Comparison of ENCODE assay signal across 9 cellular contexts in the genomic region with DNA sequence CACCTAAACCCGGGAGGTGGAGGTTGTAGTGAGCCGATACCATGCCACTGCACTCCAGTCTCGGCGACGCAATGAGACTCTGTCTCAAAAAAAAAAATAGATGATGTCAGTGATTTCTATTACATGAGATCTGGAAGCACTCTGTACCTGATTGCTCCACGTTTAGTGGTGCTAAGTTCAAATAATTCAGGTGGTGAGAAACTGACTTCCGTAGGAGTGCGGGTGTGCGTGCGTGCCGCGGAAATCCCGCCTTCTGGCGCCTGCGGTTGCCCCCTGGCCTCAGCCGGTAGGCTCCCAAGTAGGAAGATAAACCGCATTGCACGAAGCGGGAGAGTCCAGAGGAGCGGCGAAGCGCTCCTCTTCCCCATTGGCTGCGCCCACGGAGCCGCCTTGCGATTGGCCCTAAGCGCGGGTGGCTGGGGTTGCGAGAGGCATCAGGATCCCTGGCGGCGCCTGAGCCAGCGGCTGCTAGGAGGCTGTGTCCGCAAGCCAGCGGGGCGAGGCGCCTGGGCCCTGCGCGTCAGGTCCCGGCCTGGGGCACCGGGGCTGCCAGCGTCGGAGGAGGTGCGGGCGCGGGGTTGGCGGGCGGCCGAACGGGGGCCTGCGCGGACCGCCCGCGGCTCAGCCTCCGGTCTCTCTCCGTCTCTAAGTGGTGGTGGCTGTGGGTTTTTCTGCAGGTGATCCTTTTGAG. TPM values are rescaled to one million over a fixed set of nuclear protein-coding genes. Genes with fewer than 3 reads are reported as not detected.
DNase-seq lines count a peak whose midpoint lies in the region.
"Not testable (repeated sequence)": the region's sequence is repeated elsewhere in the genome, so short reads cannot be mapped to it uniquely, and the experiment has no call there.
"Had no signal": no experiment of that assay in that cellular context is flagged by ENCODE, and none has a peak within 500 bp of the region (broad histone marks: within the 10 kb centered on the region; RNA-seq: fewer than 3 reads in every experiment).

No MANE protein-coding gene starts in this region.

- not testable (repeated sequence) for H3K9me3 Mint-ChIP-seq in activated T-helper 1 cell treated with anti-CD3 and anti-CD28 coated beads, Interleukin-12 subunit alpha, Interleukin-12 subunit beta, Interleukin-2, Interleukin-4 antibody, amounts not matched to agents 30 ng/mL and 10 ng/mL and 1 ng/mL, durations not matched to agents 14 hours and 24 hours and 36 hours

- H3K27ac Mint-ChIP-seq in activated T-helper 1 cell treated with anti-CD3 and anti-CD28 coated beads, Interleukin-12 subunit alpha, Interleukin-12 subunit beta, Interleukin-2, Interleukin-4 antibody, amounts not matched to agents 30 ng/mL and 10 ng/mL and 1 ng/mL, durations not matched to agents 14 hours and 24 hours and 36 hours = not testable (repeated sequence)

- H3K4me1 Mint-ChIP-seq in activated T-helper 1 cell treated with anti-CD3 and anti-CD28 coated beads, Interleukin-12 subunit alpha, Interleukin-12 subunit beta, Interleukin-2, Interleukin-4 antibody, amounts not matched to agents 30 ng/mL and 10 ng/mL and 1 ng/mL, durations not matched to agents 14 hours and 24 hours and 36 hours (ENCODE audit: low read depth) = not testable (repeated sequence)

- not testable (repeated sequence) for H3K27ac ChIP-seq in iPS-18a (ENCODE audit: low read length)

- H3K27me3 Mint-ChIP-seq in activated T-helper 1 cell treated with anti-CD3 and anti-CD28 coated beads, Interleukin-12 subunit alpha, Interleukin-12 subunit beta, Interleukin-2, Interleukin-4 antibody, amounts not matched to agents 30 ng/mL and 10 ng/mL and 1 ng/mL, durations not matched to agents 14 hours and 24 hours and 36 hours (ENCODE audit: insufficient read depth) = peaks cover 17% of the 10 kb centered on the region

- H3K9ac ChIP-seq in iPS-18a (ENCODE audit: low read length) = not testable (repeated sequence)

- H3K4me3 ChIP-seq in iPS-18a (ENCODE audit: low read length) = peak overlapping the region; percentile 48

- H3K4me3 Mint-ChIP-seq in activated T-helper 1 cell treated with anti-CD3 and anti-CD28 coated beads, Interleukin-12 subunit alpha, Interleukin-12 subunit beta, Interleukin-2, Interleukin-4 antibody, amounts not matched to agents 30 ng/mL and 10 ng/mL and 1 ng/mL, durations not matched to agents 14 hours and 24 hours and 36 hours = peak overlapping the region; percentile 75

- in situ Hi-C loops in Caki2 (cut with HindIII; ENCODE audit: low pct_unique_long_range_greater_than_20kb, low sequenced_read_pairs) = not testable (repeated sequence)

- not testable (repeated sequence) for H3K36me3 ChIP-seq in iPS-18a (ENCODE audit: control insufficient read depth, low read depth, low read length)

- H3K4me1 ChIP-seq in iPS-18a (ENCODE audit: control insufficient read depth, low read depth, low read length) = not testable (repeated sequence)

- not testable (repeated sequence) for H3K27me3 ChIP-seq in iPS-18a (ENCODE audit: control insufficient read depth, insufficient read depth, low read length)

- DNase-seq in Caki2 (ENCODE audit: low read depth) = peak; percentile 91
- peak; percentile 66 for DNase-seq in NCI-H128 (lab: John Stamatoyannopoulos, UW; ENCODE audit: unreplicated experiment)
- peak; percentile 24 for DNase-seq in SKM-1 treated with dmso at 0.1 percent for 144 hours (lab: John Stamatoyannopoulos, UW; ENCODE audit: unreplicated experiment)
- DNase-seq in activated T-helper 1 cell treated with anti-CD3 and anti-CD28 coated beads, Interleukin-12 subunit alpha, Interleukin-12 subunit beta, Interleukin-2, Interleukin-4 antibody, amounts not matched to agents 30 ng/mL and 10 ng/mL and 1 ng/mL, durations not matched to agents 14 hours and 24 hours and 36 hours (ENCODE audit: low spot score) = peak; percentile 38
- peak; percentile 92 for DNase-seq in ecto neural progenitor cell (ENCODE audit: low spot score)
- peak; percentile 87 for DNase-seq in posterior vena cava (ENCODE audit: low spot score)
- peak; percentile 48 to 49 for DNase-seq in stimulated activated CD8-positive, alpha-beta memory T cell treated with anti-CD3 and anti-CD28 coated beads, Interleukin-7, amount 100 ng/mL, for 48 hours (ENCODE audit: extremely low read depth in 1 of 2, low read depth in 1 of 2)

- H3K36me3 Mint-ChIP-seq in activated T-helper 1 cell treated with anti-CD3 and anti-CD28 coated beads, Interleukin-12 subunit alpha, Interleukin-12 subunit beta, Interleukin-2, Interleukin-4 antibody, amounts not matched to agents 30 ng/mL and 10 ng/mL and 1 ng/mL, durations not matched to agents 14 hours and 24 hours and 36 hours (ENCODE audit: low read depth) = not testable (repeated sequence)

- intact Hi-C loops in activated T-helper 1 cell treated with anti-CD3 and anti-CD28 coated beads, Interleukin-12 subunit alpha, Interleukin-12 subunit beta, Interleukin-2, Interleukin-4 antibody, amounts not matched to agents 30 ng/mL and 10 ng/mL and 1 ng/mL, durations not matched to agents 14 hours and 24 hours and 36 hours (cut with micrococcal nuclease); posterior vena cava (cut with DNase I): not testable (repeated sequence)

- H3K9me3 ChIP-seq in iPS-18a (ENCODE audit: control insufficient read depth, low read depth, low read length) = not testable (repeated sequence)

RNA-seq across cellular contexts. Expression of a gene that starts 16.4 kb away (rescaled TPM):
- total RNA-seq in Caki2 (2014; rRNA removed; shearing (Covaris generic); ENCODE audit: low replicate concordance) = not detected in 2 replicates
- total RNA-seq in activated T-helper 1 cell treated with anti-CD3 and anti-CD28 coated beads, Interleukin-12 subunit alpha, Interleukin-12 subunit beta, Interleukin-2, Interleukin-4 antibody, amounts not matched to agents 30 ng/mL and 10 ng/mL and 1 ng/mL, durations not matched to agents 14 hours and 24 hours and 36 hours = not detected in 2 replicates
- not detected for total RNA-seq in posterior vena cava
- total RNA-seq: urinary bladder had no signal

RNA-seq across cellular contexts. Expression of a gene that starts 53.7 kb away (rescaled TPM):
- total RNA-seq in Caki2 (2014; rRNA removed; shearing (Covaris generic); ENCODE audit: low replicate concordance) = 18.4 and 29.2 TPM in 2 replicates
- total RNA-seq in activated T-helper 1 cell treated with anti-CD3 and anti-CD28 coated beads, Interleukin-12 subunit alpha, Interleukin-12 subunit beta, Interleukin-2, Interleukin-4 antibody, amounts not matched to agents 30 ng/mL and 10 ng/mL and 1 ng/mL, durations not matched to agents 14 hours and 24 hours and 36 hours = 0.80 and 0.86 TPM in 2 replicates
- total RNA-seq in posterior vena cava = 1 to 10 TPM; 2.7 to 4.0 TPM

Comparison
In these comparisons a context has a peak if more than half of its experiments do, and no peak if none do; other contexts are left out.
1. DNase-seq: peak in every context shown above with its lines; median percentile 92 in ecto neural progenitor cell; 91 in Caki2; 87 in posterior vena cava; 66 in NCI-H128; 48 in stimulated activated CD8-positive, alpha-beta memory T cell treated with anti-CD3 and anti-CD28 coated beads, Interleukin-7, amount 100 ng/mL, for 48 hours; 38 in activated T-helper 1 cell treated with anti-CD3 and anti-CD28 coated beads, Interleukin-12 subunit alpha, Interleukin-12 subunit beta, Interleukin-2, Interleukin-4 antibody, amounts not matched to agents 30 ng/mL and 10 ng/mL and 1 ng/mL, durations not matched to agents 14 hours and 24 hours and 36 hours; 24 in SKM-1 treated with dmso at 0.1 percent for 144 hours.